ENCODE assay signal across 17 cellular contexts in the genomic region with DNA sequence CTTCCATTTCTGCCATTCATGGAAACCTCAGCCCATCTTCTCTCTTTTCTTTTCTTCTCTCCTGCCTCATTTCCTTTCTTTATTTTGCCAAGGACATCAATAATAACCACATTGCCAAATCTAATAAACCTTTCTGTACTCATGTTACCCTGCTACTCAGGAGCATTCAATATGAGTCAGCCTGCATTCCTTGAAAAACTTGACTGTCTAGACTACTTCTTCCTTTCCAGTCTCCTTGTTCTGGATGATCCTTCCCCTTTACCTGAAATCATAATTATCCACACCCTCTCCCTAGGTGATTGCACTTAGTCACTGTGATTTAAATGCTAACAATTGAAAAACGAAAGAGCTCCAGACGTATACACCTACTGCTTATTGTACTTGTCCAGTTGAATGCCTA.
"Had no signal": no experiment of that assay in that cellular context is flagged by ENCODE, and none has a peak within 500 bp of the region (broad histone marks: within the 10 kb centered on the region; RNA-seq: fewer than 3 reads in every experiment).

No MANE protein-coding gene starts in this region.

- ATAC-seq: stimulated activated memory B cell treated with anti-CD40 and anti-IgM and Interleukin-4, amounts not matched to agents 10 μg/mL and 1 μg/mL and 100 μg/mL, for 72 hours had no signal

- H3K27ac ChIP-seq: dorsolateral prefrontal cortex, esophagus squamous epithelium, left ventricle myocardium inferior, ovary, tibial nerve had no signal

- H3K4me1 ChIP-seq: esophagus squamous epithelium, left ventricle myocardium inferior, tibial nerve had no signal

- FAIRE-seq: small intestine had no signal

- DNase-seq: activated CD4-positive, alpha-beta T cell treated with anti-CD3 and anti-CD28 coated beads, Interleukin-2, amount 50 U/mL, for 4 hours; activated CD4-positive, CD25-positive, alpha-beta regulatory T cell treated with anti-CD3 and anti-CD28 coated beads, Interleukin-2, amount 50 U/mL, for 72 hours; activated effector memory CD4-positive, alpha-beta T cell treated with anti-CD3 and anti-CD28 coated beads, Interleukin-2, amount 50 U/mL, for 16 hours; activated naive CD8-positive, alpha-beta T cell treated with anti-CD3 and anti-CD28 coated beads, Interleukin-2, amount 10 ng/mL, durations not matched to agents 7 days and 5 days; activated T-cell treated with anti-CD3 and anti-CD28 coated beads, Interleukin-2, amount 50 U/mL, for 24 hours; anterior cingulate cortex; dorsolateral prefrontal cortex; esophagus squamous epithelium; foreskin fibroblast; head of caudate nucleus; islet precursor cell; left ventricle myocardium inferior; mesenchymal stem cell; ovary; small intestine had no signal

- H3K4me3 ChIP-seq: dorsolateral prefrontal cortex, esophagus squamous epithelium, left ventricle myocardium inferior, ovary, tibial nerve had no signal

- H3K36me3 ChIP-seq: esophagus squamous epithelium, left ventricle myocardium inferior, ovary, tibial nerve had no signal

- H3K27me3 ChIP-seq: dorsolateral prefrontal cortex, esophagus squamous epithelium, ovary, tibial nerve had no signal
